In genomic region chr3:109165905-109166304, GRCh38 we compare ENCODE assay signal across 4 cellular contexts. TPM values are rescaled to one million over a fixed set of nuclear protein-coding genes. Genes with fewer than 3 reads are reported as not detected.
"Had no signal": no experiment of that assay in that cellular context is flagged by ENCODE, and none has a peak within 500 bp of the region (broad histone marks: within the 10 kb centered on the region; RNA-seq: fewer than 3 reads in every experiment).

No MANE protein-coding gene starts in this region.

- DNase-seq: GDM1, GF-D8 had no signal

- ATAC-seq: GM12878 had no signal

- H3K4me3 ChIP-seq: GM12878 had no signal

RNA-seq across cellular contexts. Expression of gene C3orf85, which starts 29.4 kb away (rescaled TPM):
- total RNA-seq: G401, GM12878 had no signal
- polyA plus RNA-seq: GM12878 had no signal

RNA-seq across cellular contexts. Expression of gene MORC1, which starts 48.0 kb away (rescaled TPM):
- total RNA-seq: G401, GM12878 had no signal
